Comparison of ENCODE assay signal across 20 cellular contexts in genomic region chr10:104043185-104043830, GRCh38. TPM values are rescaled to one million over a fixed set of nuclear protein-coding genes. Genes with fewer than 3 reads are reported as not detected.
A peak's percentile ranks its signal among the peaks of the same experiment; 100 is the strongest.
DNase-seq lines count a peak whose midpoint lies in the region; ATAC-seq and TF ChIP-seq lines count a peak whose summit lies in the region.
"Had no signal": no experiment of that assay in that cellular context is flagged by ENCODE, and none has a peak within 500 bp of the region (broad histone marks: within the 10 kb centered on the region; RNA-seq: fewer than 3 reads in every experiment).

No MANE protein-coding gene starts in this region.

- H3K4me3 ChIP-seq in astrocyte of the spinal cord (ENCODE audit: low read depth, low read length), result no peak overlapping the region

- no peaks in the 10 kb centered on the region for H3K9me3 Mint-ChIP-seq in type B pancreatic cell
- H3K9me3 Mint-ChIP-seq: CD8-positive, alpha-beta T cell had no signal

- H3K4me3 Mint-ChIP-seq in type B pancreatic cell, result no peak overlapping the region
- H3K4me3 Mint-ChIP-seq: CD8-positive, alpha-beta T cell had no signal

- TF ChIP-seq CTCF in astrocyte of the spinal cord (IDR thresholded peaks at IDR 0.05; ENCODE audit: low read depth, low read length), result no peak
- TF ChIP-seq CTCF in type B pancreatic cell (conservative IDR thresholded peaks at IDR 0.05), result no peak

- peak; percentile 37 for DNase-seq in activated CD8-positive, alpha-beta memory T cell treated with anti-CD3 and anti-CD28 coated beads for 24 hours
- DNase-seq in activated CD8-positive, alpha-beta memory T cell treated with anti-CD3 and anti-CD28 coated beads, Interleukin-2, amount 50 U/mL, for 4 hours, result no peak
- DNase-seq in astrocyte of the spinal cord (ENCODE audit: low read depth, low spot score) (peak; percentile 22), type B pancreatic cell (ENCODE audit: extremely low spot score, unreplicated experiment) (no peak), NCI-H146 treated with DMSO at 0.1 percent for 48 hours (lab: John Stamatoyannopoulos, UW; ENCODE audit: unreplicated experiment) (no peak), NCI-H1417 (lab: John Stamatoyannopoulos, UW) (no peak), T-helper 9 cell (no peak)
- DNase-seq: 8988T; BE2C; H7; Kasumi-1; MM.1S; NCI-H1105; NCI-H187; NCI-H69; NK-92 treated with Interleukin-12 subunit alpha and Interleukin-12 subunit beta, amount 100 ng/mL, for 24 hours; SIG-M5 had no signal

- peak overlapping the region; percentile 34 for H3K27ac Mint-ChIP-seq in type B pancreatic cell
- H3K27ac Mint-ChIP-seq: CD8-positive, alpha-beta T cell; IgD-negative memory B cell had no signal

- peak; percentile 47 for ATAC-seq in GM18858 (IDR thresholded peaks at IDR 0.05; ENCODE audit: unreplicated experiment)
- ATAC-seq: CD8-positive, alpha-beta T cell had no signal

- no peaks in the 10 kb centered on the region for H3K4me1 Mint-ChIP-seq in type B pancreatic cell (ENCODE audit: unreplicated experiment)
- H3K4me1 Mint-ChIP-seq: IgD-negative memory B cell had no signal

- in situ Hi-C loops in astrocyte of the spinal cord (cut with HindIII; ENCODE audit: low sequenced_read_pairs), result no loop called here

- H3K27me3 Mint-ChIP-seq in type B pancreatic cell, result no peaks in the 10 kb centered on the region

- H3K36me3 Mint-ChIP-seq in type B pancreatic cell, result no peaks in the 10 kb centered on the region
- H3K36me3 Mint-ChIP-seq: CD8-positive, alpha-beta T cell had no signal

RNA-seq across cellular contexts. Expression of gene COL17A1, which starts 42.4 kb away (rescaled TPM):
- total RNA-seq in type B pancreatic cell (ENCODE audit: low replicate concordance), result 14.5 and 94.1 TPM in 2 replicates
- total RNA-seq: CD8-positive, alpha-beta T cell had no signal

Comparison
In these comparisons a context has a peak if more than half of its experiments do, and no peak if none do; other contexts are left out.
1. DNase-seq: peak in activated CD8-positive, alpha-beta memory T cell treated with anti-CD3 and anti-CD28 coated beads for 24 hours (single experiment) and astrocyte of the spinal cord (single experiment); none in activated CD8-positive, alpha-beta memory T cell treated with anti-CD3 and anti-CD28 coated beads, Interleukin-2, amount 50 U/mL, for 4 hours (single experiment), type B pancreatic cell (single experiment), NCI-H146 treated with DMSO at 0.1 percent for 48 hours (single experiment), NCI-H1417 (0 of 3) and T-helper 9 cell (single experiment).